In the genomic region with DNA sequence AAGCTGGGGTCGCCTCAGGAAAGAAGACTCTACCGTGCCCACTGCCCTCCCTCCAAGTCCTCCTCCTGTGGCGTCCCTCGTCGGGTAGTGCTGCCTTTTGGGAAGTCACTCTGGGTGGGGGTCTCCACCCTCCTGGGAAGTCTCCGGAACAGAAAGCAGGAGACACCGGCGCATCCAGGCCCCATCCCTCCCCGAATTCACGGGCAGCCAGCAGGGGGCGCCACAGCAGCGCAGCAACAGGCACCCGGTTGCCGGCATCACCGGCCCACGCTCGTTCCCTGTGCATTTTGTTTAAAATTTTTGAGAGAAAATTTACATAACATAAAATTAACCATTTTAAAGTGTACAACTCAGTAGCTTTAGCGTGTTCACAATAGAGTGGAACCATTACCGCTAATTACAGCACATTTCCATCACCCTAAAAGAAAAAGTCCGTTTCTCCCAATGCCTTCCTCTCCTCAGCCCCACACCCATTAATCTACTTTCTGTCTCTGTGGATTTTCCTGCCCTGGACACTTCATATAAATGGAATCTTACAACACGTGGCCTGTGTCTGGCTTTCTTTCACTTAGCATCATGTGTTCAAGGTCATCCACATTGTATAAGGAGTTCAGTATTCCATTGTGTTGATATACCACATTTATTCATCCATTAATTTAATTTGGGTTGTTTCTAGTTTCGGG, we compare ENCODE assay signal across 9 cellular contexts.
A peak's percentile ranks its signal among the peaks of the same experiment; 100 is the strongest.
DNase-seq lines count a peak whose midpoint lies in the region; ATAC-seq, FAIRE-seq and TF ChIP-seq lines count a peak whose summit lies in the region.
"Had no signal": no experiment of that assay in that cellular context is flagged by ENCODE, and none has a peak within 500 bp of the region (broad histone marks: within the 10 kb centered on the region; RNA-seq: fewer than 3 reads in every experiment).

No MANE protein-coding gene starts in this region.

- no peaks in the 10 kb centered on the region for H3K9me3 Mint-ChIP-seq in HFFc6
- H3K9me3 Mint-ChIP-seq in neural progenitor cell, result peaks cover 9% of the 10 kb centered on the region
- no peaks in the 10 kb centered on the region for H3K9me3 Mint-ChIP-seq in stimulated activated memory B cell treated with anti-CD40 and anti-IgM and Interleukin-4, amounts not matched to agents 10 μg/mL and 1 μg/mL and 100 μg/mL, for 72 hours

- TF ChIP-seq CTCF in BJ (IDR thresholded peaks at IDR 0.05; ENCODE audit: insufficient read depth, low read depth, low read length), result peak; percentile 83
- TF ChIP-seq CTCF in HFFc6 (IDR thresholded peaks at IDR 0.05), result peak; percentile 95
- TF ChIP-seq CTCF in esophagus muscularis mucosa (IDR thresholded peaks at IDR 0.05), result peak; percentile 74 to 87 (median 86)
- TF ChIP-seq CTCF in neural progenitor cell (IDR thresholded peaks at IDR 0.05), result peak; percentile 99

- H3K4me3 ChIP-seq in BJ (ENCODE audit: low read depth, low read length) (no peak overlapping the region), esophagus muscularis mucosa (peak overlapping the region; percentile 35 to 54 (median 39)), neural progenitor cell (no peak overlapping the region)

- intact Hi-C loops in esophagus muscularis mucosa (cut with DNase I), result no loop called here

- TF ChIP-seq EP300 in esophagus muscularis mucosa (IDR thresholded peaks at IDR 0.05), result no peak

- CTCF ChIA-PET in BJ (lab: Yijun Ruan, JAX), result interaction anchor here (0.8 to 2.8 kb wide), 9 partner anchors 9 to 85 kb away, joined by 3 to 12 read pairs (median 5); no protein-coding TSS in a partner anchor

- peaks cover 4% of the 10 kb centered on the region for H4K20me1 ChIP-seq in neural progenitor cell (ENCODE audit: low read depth)

- no peaks in the 10 kb centered on the region for H3K79me2 ChIP-seq in neural progenitor cell (ENCODE audit: low read depth)

- no peak overlapping the region for H2AFZ ChIP-seq in neural progenitor cell (replicated peaks)

- no peak overlapping the region for H3K4me2 ChIP-seq in neural progenitor cell

- H3F3A ChIP-seq in neural progenitor cell (ENCODE audit: low read depth), result no peaks in the 10 kb centered on the region

- H3K4me1 ChIP-seq in esophagus muscularis mucosa, result peaks cover 0 to 18% (median 16%) of the 10 kb centered on the region in 4 donors
- H3K4me1 ChIP-seq in neural progenitor cell, result no peaks in the 10 kb centered on the region

- H3K4me1 Mint-ChIP-seq in HFFc6 (ENCODE audit: low read depth) (peaks cover 37% of the 10 kb centered on the region), neural progenitor cell (peaks cover 31% of the 10 kb centered on the region)
- H3K4me1 Mint-ChIP-seq in stimulated activated memory B cell treated with anti-CD40 and anti-IgM and Interleukin-4, amounts not matched to agents 10 μg/mL and 1 μg/mL and 100 μg/mL, for 72 hours, result peaks cover 8% of the 10 kb centered on the region

- H3K36me3 ChIP-seq in BJ (ENCODE audit: control insufficient read depth, insufficient read depth, low read length) (no peaks in the 10 kb centered on the region), esophagus muscularis mucosa (no peaks in the 10 kb centered on the region), neural progenitor cell (no peaks in the 10 kb centered on the region)

- peak overlapping the region; percentile 74 for H3K4me3 Mint-ChIP-seq in HFFc6
- H3K4me3 Mint-ChIP-seq in neural progenitor cell, result no peak overlapping the region
- H3K4me3 Mint-ChIP-seq in stimulated activated memory B cell treated with anti-CD40 and anti-IgM and Interleukin-4, amounts not matched to agents 10 μg/mL and 1 μg/mL and 100 μg/mL, for 72 hours, result no peak overlapping the region

- DNase-seq in BJ (ENCODE audit: low read depth) (no peak), HFFc6 (peak; percentile 49), esophagus muscularis mucosa (ENCODE audit: extremely low spot score) (no peak), neural progenitor cell (ENCODE audit: low spot score) (peak; percentile 65), urothelium cell line (ENCODE audit: low spot score) (peak; percentile 88), cortex of kidney (lab: John Stamatoyannopoulos, UW) (no peak)
- DNase-seq in activated CD4-positive, alpha-beta T cell treated with anti-CD3 and anti-CD28 coated beads, Interleukin-2, amount 50 U/mL, for 48 hours, result peak; percentile 75 to 77

- no peak for TF ChIP-seq POLR2A in esophagus muscularis mucosa (IDR thresholded peaks at IDR 0.05; ENCODE audit: low read depth)

- H3K27me3 Mint-ChIP-seq in HFFc6 (ENCODE audit: insufficient read depth) (peaks cover 4% of the 10 kb centered on the region), neural progenitor cell (ENCODE audit: insufficient read depth, low read depth) (peaks cover 5% of the 10 kb centered on the region)
- peaks cover 67% of the 10 kb centered on the region for H3K27me3 Mint-ChIP-seq in stimulated activated memory B cell treated with anti-CD40 and anti-IgM and Interleukin-4, amounts not matched to agents 10 μg/mL and 1 μg/mL and 100 μg/mL, for 72 hours

- WGBS in esophagus muscularis mucosa, result 15% methylated on average over 22 of the region's 22 CpGs

- no peaks in the 10 kb centered on the region for H3K36me3 Mint-ChIP-seq in HFFc6 (ENCODE audit: low read depth)
- H3K36me3 Mint-ChIP-seq in neural progenitor cell, result peaks cover 24% of the 10 kb centered on the region
- no peaks in the 10 kb centered on the region for H3K36me3 Mint-ChIP-seq in stimulated activated memory B cell treated with anti-CD40 and anti-IgM and Interleukin-4, amounts not matched to agents 10 μg/mL and 1 μg/mL and 100 μg/mL, for 72 hours

- H3K9ac ChIP-seq in neural progenitor cell, result no peak overlapping the region

- POLR2A ChIA-PET in BJ (lab: Charles Lee), result no interaction called here

- H3K9me3 ChIP-seq in esophagus muscularis mucosa (no peaks in the 10 kb centered on the region), neural progenitor cell (ENCODE audit: low read depth) (no peaks in the 10 kb centered on the region)

- H3K27ac ChIP-seq in esophagus muscularis mucosa (replicated peaks in 1 of 4) (peak overlapping the region in 3 of 4 donors; percentile 7 to 19 (median 11)), neural progenitor cell (no peak overlapping the region)

- ATAC-seq in stimulated activated memory B cell treated with anti-CD40 and anti-IgM and Interleukin-4, amounts not matched to agents 10 μg/mL and 1 μg/mL and 100 μg/mL, for 72 hours, result no peak

- peak; percentile 5 for FAIRE-seq in urothelium cell line (lab: Jason Lieb, UNC)
- FAIRE-seq: islet of Langerhans had no signal

- H3K27ac Mint-ChIP-seq in HFFc6, result peak overlapping the region; percentile 55; the same call in 1 of the 2 replicates
- H3K27ac Mint-ChIP-seq in neural progenitor cell, result no peak overlapping the region
- no peak overlapping the region for H3K27ac Mint-ChIP-seq in stimulated activated memory B cell treated with anti-CD40 and anti-IgM and Interleukin-4, amounts not matched to agents 10 μg/mL and 1 μg/mL and 100 μg/mL, for 72 hours

- 0 out of 2 replicates have a peak, but pooled peaks cover 2% of the 10 kb centered on the region for H3K27me3 ChIP-seq in BJ (ENCODE audit: control insufficient read depth, insufficient read depth, low read length)
- no peaks in the 10 kb centered on the region for H3K27me3 ChIP-seq in esophagus muscularis mucosa
- H3K27me3 ChIP-seq in neural progenitor cell, result no peaks in the 10 kb centered on the region

Comparison
In these comparisons a context has a peak if more than half of its experiments do, and no peak if none do; other contexts are left out.
1. DNase-seq: peak in HFFc6 (single experiment), activated CD4-positive, alpha-beta T cell treated with anti-CD3 and anti-CD28 coated beads, Interleukin-2, amount 50 U/mL, for 48 hours (2 of 2), neural progenitor cell (single experiment) and urothelium cell line (single experiment); none in BJ (single experiment), esophagus muscularis mucosa (single experiment) and cortex of kidney (single experiment).
2. H3K4me3 ChIP-seq: peak in esophagus muscularis mucosa (4 of 4); none in BJ (single experiment) and neural progenitor cell (single experiment).
3. Peak in every context shown above with its lines, with median percentiles within 50 percentile points of each other: CTCF ChIP-seq.